39 cellular contexts compared by ENCODE assay signal in the genomic region with DNA sequence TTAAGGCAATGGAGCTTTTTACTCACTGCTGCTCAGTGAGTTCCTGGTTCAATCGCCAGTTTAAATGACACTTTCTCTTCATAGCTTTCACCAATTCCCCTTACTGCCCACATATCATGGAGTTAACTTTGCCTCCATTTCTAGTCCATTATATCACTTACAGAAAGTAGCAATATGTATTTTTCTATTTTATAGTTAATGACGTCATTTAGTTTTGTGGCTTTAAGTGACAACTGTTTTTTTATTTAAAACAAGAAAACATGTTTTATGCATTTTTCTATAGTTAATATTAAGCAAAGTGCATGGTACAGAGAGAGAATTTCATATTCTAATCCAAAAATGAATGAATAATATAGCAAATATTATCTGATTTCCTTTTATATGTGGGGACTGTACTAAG.
"Had no signal": no experiment of that assay in that cellular context is flagged by ENCODE, and none has a peak within 500 bp of the region (broad histone marks: within the 10 kb centered on the region; RNA-seq: fewer than 3 reads in every experiment).

No MANE protein-coding gene starts in this region.

- H3K4me1 Mint-ChIP-seq: activated naive CD4-positive, alpha-beta T cell treated with anti-CD3 and anti-CD28 coated beads, Interleukin-2, amount 10 ng/mL, durations not matched to agents 7 days and 5 days; activated naive CD4-positive, alpha-beta T cell treated with anti-CD3 and anti-CD28 coated beads, Interleukin-2, amount 50 U/mL, for 24 hours; activated naive CD8-positive, alpha-beta T cell treated with anti-CD3 and anti-CD28 coated beads for 36 hours; activated naive CD8-positive, alpha-beta T cell treated with anti-CD3 and anti-CD28 coated beads, Interleukin-2, amount 10 ng/mL, durations not matched to agents 7 days and 5 days; activated naive CD8-positive, alpha-beta T cell treated with anti-CD3 and anti-CD28 coated beads, Interleukin-2, amount 50 U/mL, for 24 hours; activated T-helper 17 cell treated with anti-CD3 and anti-CD28 coated beads, Interleukin-2, amount 50 U/mL, for 72 hours; brain; central memory CD8-positive, alpha-beta T cell had no signal

- H3K4me3 ChIP-seq: adrenal gland, ascending aorta, body of pancreas, breast epithelium, cardiac muscle cell had no signal

- ATAC-seq: activated naive CD4-positive, alpha-beta T cell treated with anti-CD3 and anti-CD28 coated beads, Interleukin-2, amount 50 U/mL, for 72 hours; activated naive CD8-positive, alpha-beta T cell treated with anti-CD3 and anti-CD28 coated beads, Interleukin-2, amount 50 U/mL, for 24 hours; activated T-cell treated with anti-CD3 and anti-CD28 coated beads, Interleukin-2, amount 50 U/mL, for 4 hours; activated T-cell treated with anti-CD3 and anti-CD28 coated beads, Interleukin-2, amount 50 U/mL, for 72 hours; activated T-helper 17 cell treated with anti-CD3 and anti-CD28 coated beads, Interleukin-2, amount 50 U/mL, for 72 hours; body of pancreas had no signal

- H3K36me3 Mint-ChIP-seq: activated naive CD4-positive, alpha-beta T cell treated with anti-CD3 and anti-CD28 coated beads, Interleukin-2, amount 10 ng/mL, durations not matched to agents 7 days and 5 days; activated naive CD4-positive, alpha-beta T cell treated with anti-CD3 and anti-CD28 coated beads, Interleukin-2, amount 50 U/mL, for 24 hours; activated naive CD4-positive, alpha-beta T cell treated with anti-CD3 and anti-CD28 coated beads, Interleukin-2, amount 50 U/mL, for 72 hours; activated naive CD8-positive, alpha-beta T cell; activated naive CD8-positive, alpha-beta T cell treated with anti-CD3 and anti-CD28 coated beads for 36 hours; activated naive CD8-positive, alpha-beta T cell treated with anti-CD3 and anti-CD28 coated beads, Interleukin-2, amount 10 ng/mL, durations not matched to agents 7 days and 5 days; brain had no signal

- H3K9me3 Mint-ChIP-seq: activated naive CD4-positive, alpha-beta T cell treated with anti-CD3 and anti-CD28 coated beads for 36 hours; activated naive CD8-positive, alpha-beta T cell treated with anti-CD3 and anti-CD28 coated beads, Interleukin-2, amount 10 ng/mL, durations not matched to agents 7 days and 5 days; activated naive CD8-positive, alpha-beta T cell treated with anti-CD3 and anti-CD28 coated beads, Interleukin-2, amount 50 U/mL, for 24 hours; activated T-cell treated with anti-CD3 and anti-CD28 coated beads, Interleukin-2, amount 50 U/mL, for 72 hours; activated T-helper 1 cell treated with anti-CD3 and anti-CD28 coated beads, Interleukin-12 subunit alpha, Interleukin-12 subunit beta, Interleukin-2, Interleukin-4 antibody, amounts not matched to agents 30 ng/mL and 10 ng/mL and 1 ng/mL, durations not matched to agents 14 hours and 24 hours and 36 hours; brain had no signal

- H3K27ac Mint-ChIP-seq: activated naive CD4-positive, alpha-beta T cell treated with anti-CD3 and anti-CD28 coated beads for 36 hours; activated naive CD4-positive, alpha-beta T cell treated with anti-CD3 and anti-CD28 coated beads, Interleukin-2, amount 10 ng/mL, durations not matched to agents 7 days and 5 days; activated naive CD4-positive, alpha-beta T cell treated with anti-CD3 and anti-CD28 coated beads, Interleukin-2, amount 50 U/mL, for 24 hours; activated naive CD4-positive, alpha-beta T cell treated with anti-CD3 and anti-CD28 coated beads, Interleukin-2, amount 50 U/mL, for 72 hours; activated naive CD8-positive, alpha-beta T cell; activated naive CD8-positive, alpha-beta T cell treated with anti-CD3 and anti-CD28 coated beads for 36 hours; activated naive CD8-positive, alpha-beta T cell treated with anti-CD3 and anti-CD28 coated beads, Interleukin-2, amount 10 ng/mL, durations not matched to agents 7 days and 5 days; activated naive CD8-positive, alpha-beta T cell treated with anti-CD3 and anti-CD28 coated beads, Interleukin-2, amount 50 U/mL, for 24 hours; activated T-cell treated with anti-CD3 and anti-CD28 coated beads, Interleukin-2, amount 50 U/mL, for 24 hours; activated T-cell treated with anti-CD3 and anti-CD28 coated beads, Interleukin-2, amount 50 U/mL, for 72 hours; activated T-helper 1 cell treated with anti-CD3 and anti-CD28 coated beads, Interleukin-12 subunit alpha, Interleukin-12 subunit beta, Interleukin-2, Interleukin-4 antibody, amounts not matched to agents 30 ng/mL and 10 ng/mL and 1 ng/mL, durations not matched to agents 14 hours and 24 hours and 36 hours; activated T-helper 17 cell treated with anti-CD3 and anti-CD28 coated beads, Interleukin-2, amount 50 U/mL, for 72 hours; activated T-helper 2 cell treated with anti-CD3 and anti-CD28 coated beads, Interferon-gamma antibody, Interleukin-2, Interleukin-4, amounts not matched to agents 10 μg/mL and 5 μg/mL and 100 μg/mL, durations not matched to agents 14 hours and 24 hours and 36 hours; brain had no signal

- H3K4me3 Mint-ChIP-seq: activated naive CD4-positive, alpha-beta T cell treated with anti-CD3 and anti-CD28 coated beads for 36 hours; activated naive CD4-positive, alpha-beta T cell treated with anti-CD3 and anti-CD28 coated beads, Interleukin-2, amount 10 ng/mL, durations not matched to agents 7 days and 5 days; activated naive CD4-positive, alpha-beta T cell treated with anti-CD3 and anti-CD28 coated beads, Interleukin-2, amount 50 U/mL, for 24 hours; activated naive CD8-positive, alpha-beta T cell; activated naive CD8-positive, alpha-beta T cell treated with anti-CD3 and anti-CD28 coated beads for 36 hours; activated naive CD8-positive, alpha-beta T cell treated with anti-CD3 and anti-CD28 coated beads, Interleukin-2, amount 10 ng/mL, durations not matched to agents 7 days and 5 days; activated naive CD8-positive, alpha-beta T cell treated with anti-CD3 and anti-CD28 coated beads, Interleukin-2, amount 50 U/mL, for 24 hours; activated T-cell treated with anti-CD3 and anti-CD28 coated beads, Interleukin-2, amount 50 U/mL, for 24 hours; activated T-cell treated with anti-CD3 and anti-CD28 coated beads, Interleukin-2, amount 50 U/mL, for 4 hours; activated T-cell treated with anti-CD3 and anti-CD28 coated beads, Interleukin-2, amount 50 U/mL, for 72 hours; activated T-helper 1 cell treated with anti-CD3 and anti-CD28 coated beads, Interleukin-12 subunit alpha, Interleukin-12 subunit beta, Interleukin-2, Interleukin-4 antibody, amounts not matched to agents 30 ng/mL and 10 ng/mL and 1 ng/mL, durations not matched to agents 14 hours and 24 hours and 36 hours; activated T-helper 17 cell treated with anti-CD3 and anti-CD28 coated beads, Interleukin-2, amount 50 U/mL, for 72 hours; brain; central memory CD8-positive, alpha-beta T cell had no signal

- DNase-seq: activated effector memory CD4-positive, alpha-beta T cell treated with anti-CD3 and anti-CD28 coated beads, Interleukin-2, amount 50 U/mL, for 16 hours; activated effector memory CD4-positive, alpha-beta T cell treated with Interleukin-2 at 50 U/mL for 16 hours; activated gamma-delta T cell; activated gamma-delta T cell treated with Interleukin-2 at 50 U/mL for 16 hours; activated naive CD4-positive, alpha-beta T cell; activated naive CD4-positive, alpha-beta T cell treated with anti-CD3 and anti-CD28 coated beads for 36 hours; activated naive CD4-positive, alpha-beta T cell treated with anti-CD3 and anti-CD28 coated beads, Interleukin-2, amount 10 ng/mL, durations not matched to agents 7 days and 5 days; activated naive CD4-positive, alpha-beta T cell treated with anti-CD3 and anti-CD28 coated beads, Interleukin-2, amount 50 U/mL, for 16 hours; activated naive CD4-positive, alpha-beta T cell treated with Interleukin-2 at 50 U/mL for 16 hours; activated naive CD8-positive, alpha-beta T cell treated with anti-CD3 and anti-CD28 coated beads for 36 hours; activated naive CD8-positive, alpha-beta T cell treated with anti-CD3 and anti-CD28 coated beads, Interleukin-2, amount 10 ng/mL, durations not matched to agents 7 days and 5 days; activated naive CD8-positive, alpha-beta T cell treated with anti-CD3 and anti-CD28 coated beads, Interleukin-2, amount 50 U/mL, for 24 hours; activated T-cell treated with anti-CD3 and anti-CD28 coated beads, Interleukin-2, amount 50 U/mL, for 24 hours; activated T-cell treated with anti-CD3 and anti-CD28 coated beads, Interleukin-2, amount 50 U/mL, for 4 hours; activated T-cell treated with anti-CD3 and anti-CD28 coated beads, Interleukin-2, amount 50 U/mL, for 48 hours; activated T-cell treated with anti-CD3 and anti-CD28 coated beads, Interleukin-2, amount 50 U/mL, for 72 hours; adrenal gland; amniotic stem cell; amygdala; anterior cingulate cortex; aorta; body of pancreas; brain microvascular endothelial cell; caudate nucleus; central memory CD4-positive, alpha-beta T cell; cerebellar nuclear complex had no signal

- H3K27me3 ChIP-seq: adrenal gland, ascending aorta, body of pancreas, brain microvascular endothelial cell, breast epithelium, cardiac muscle cell had no signal

- H3K36me3 ChIP-seq: adrenal gland, ascending aorta, brain microvascular endothelial cell, breast epithelium, cardiac muscle cell had no signal

- H3K9me3 ChIP-seq: adrenal gland, ascending aorta, body of pancreas, breast epithelium had no signal

- H3K27ac ChIP-seq: adrenal gland, ascending aorta, body of pancreas, brain microvascular endothelial cell, breast epithelium, cardiac muscle cell had no signal

- FAIRE-seq: astrocyte, bronchial epithelial cell had no signal

- H3K27me3 Mint-ChIP-seq: activated naive CD4-positive, alpha-beta T cell treated with anti-CD3 and anti-CD28 coated beads, Interleukin-2, amount 10 ng/mL, durations not matched to agents 7 days and 5 days; activated naive CD4-positive, alpha-beta T cell treated with anti-CD3 and anti-CD28 coated beads, Interleukin-2, amount 50 U/mL, for 24 hours; activated naive CD8-positive, alpha-beta T cell; activated naive CD8-positive, alpha-beta T cell treated with anti-CD3 and anti-CD28 coated beads for 36 hours; activated naive CD8-positive, alpha-beta T cell treated with anti-CD3 and anti-CD28 coated beads, Interleukin-2, amount 10 ng/mL, durations not matched to agents 7 days and 5 days; activated naive CD8-positive, alpha-beta T cell treated with anti-CD3 and anti-CD28 coated beads, Interleukin-2, amount 50 U/mL, for 24 hours; activated T-cell treated with anti-CD3 and anti-CD28 coated beads, Interleukin-2, amount 50 U/mL, for 24 hours; activated T-helper 17 cell treated with anti-CD3 and anti-CD28 coated beads, Interleukin-2, amount 50 U/mL, for 72 hours; central memory CD8-positive, alpha-beta T cell had no signal

- H3K4me1 ChIP-seq: adrenal gland, ascending aorta, body of pancreas, breast epithelium had no signal
